Comparison of ENCODE assay signal across 1 cellular context in genomic region chr19:49340069-49340864, GRCh38.
TF ChIP-seq lines count a peak whose summit lies in the region.

No MANE protein-coding gene starts in this region.

TF ChIP-seq in K562, 482 proteins besides CTCF, POLR2A, EP300 and RAD21 (continues in another document):
- peak; percentile 89 for TF ChIP-seq USF2 (CRISPR knock-in tag; IDR thresholded peaks at IDR 0.05)
- TF ChIP-seq TARDBP (IDR thresholded peaks at IDR 0.05) = no peak
- 0 out of 2 replicates have a peak, but pooled peaks have one; percentile 10 for TF ChIP-seq VEZF1 (CRISPR knock-in tag; IDR thresholded peaks at IDR 0.05)
- TF ChIP-seq RERE (CRISPR knock-in tag; IDR thresholded peaks at IDR 0.05; ENCODE audit: borderline replicate concordance) = no peak
- peak; percentile 62 for TF ChIP-seq USF1 (CRISPR knock-in tag; IDR thresholded peaks at IDR 0.05)
- 0 out of 2 replicates have a peak, but pooled peaks have one; percentile 11 for TF ChIP-seq CBFA2T2 (conservative IDR thresholded peaks at IDR 0.05)
- no peak for TF ChIP-seq JUN (IDR thresholded peaks at IDR 0.05; ENCODE audit: borderline replicate concordance, low read depth, low read length)
- TF ChIP-seq JUN (CRISPR knock-in tag; IDR thresholded peaks at IDR 0.05; ENCODE audit: borderline replicate concordance) = no peak
- TF ChIP-seq SPI1 (IDR thresholded peaks at IDR 0.05; ENCODE audit: borderline replicate concordance, low read depth, low read length) = 0 out of 2 replicates have a peak, but pooled peaks have one; percentile 53
- TF ChIP-seq PKNOX1 (IDR thresholded peaks at IDR 0.05) = no peak
- TF ChIP-seq CREM (IDR thresholded peaks at IDR 0.05; ENCODE audit: low read depth) = 0 out of 2 replicates have a peak, but pooled peaks have one; percentile 28
- TF ChIP-seq XRCC5 (IDR thresholded peaks at IDR 0.05; ENCODE audit: low read depth, low read length) = 0 out of 2 replicates have a peak, but pooled peaks have one; percentile 3
- no peak for TF ChIP-seq ARNT (IDR thresholded peaks at IDR 0.05)
- peak; percentile 81 to 86 for TF ChIP-seq MNT (conservative IDR thresholded peaks at IDR 0.05)
- peak in 1 of 2 experiments; percentile 69 for TF ChIP-seq E2F6 (IDR thresholded peaks at IDR 0.05; ENCODE audit: borderline replicate concordance in 1 of 2, extremely low read depth in 1 of 2, insufficient read depth in 1 of 2, insufficient read length in 1 of 2, low read depth in 1 of 2, low read length in 1 of 2, poor library complexity in 1 of 2, severe bottlenecking in 1 of 2)
- no peak for TF ChIP-seq ZNF316 (IDR thresholded peaks at IDR 0.05)
- peak in 1 of 2 experiments; percentile 62; a peak in 2 of 4 replicates for TF ChIP-seq HDAC1 (IDR thresholded peaks at IDR 0.05)
- peak; percentile 29; the same call in 1 of the 2 replicates for TF ChIP-seq MYC (IDR thresholded peaks at IDR 0.05; ENCODE audit: low read depth, low read length)
- TF ChIP-seq MYC (CRISPR knock-in tag; IDR thresholded peaks at IDR 0.05; ENCODE audit: borderline replicate concordance, low read depth) = no peak
- 0 out of 4 replicates have a peak, but pooled peaks of 1 of the 2 experiments have one; percentile 22 for TF ChIP-seq FOXK2 (conservative IDR thresholded peaks at IDR 0.05 in 1 of 2, IDR thresholded peaks at IDR 0.05 in 1 of 2; ENCODE audit: low read depth in 2 of 2)
- TF ChIP-seq ARID3A (IDR thresholded peaks at IDR 0.05; ENCODE audit: borderline replicate concordance, low read depth, low read length) = no peak
- TF ChIP-seq SIN3A (IDR thresholded peaks at IDR 0.05; ENCODE audit: borderline replicate concordance in 2 of 2, control insufficient read depth in 1 of 2, low read depth in 2 of 2, low read length in 2 of 2) = peak in 1 of 2 experiments; percentile 49; a peak in 1 of 4 replicates
- TF ChIP-seq HSF4 (CRISPR knock-in tag; IDR thresholded peaks at IDR 0.05; ENCODE audit: borderline replicate concordance) = no peak
- TF ChIP-seq RAD51 (IDR thresholded peaks at IDR 0.05; ENCODE audit: borderline replicate concordance, low read depth) = peak; percentile 82
- TF ChIP-seq PTBP1 (IDR thresholded peaks at IDR 0.05; ENCODE audit: low read depth, low read length) = no peak
- TF ChIP-seq HBP1 (CRISPR knock-in tag; IDR thresholded peaks at IDR 0.05) = 0 out of 2 replicates have a peak, but pooled peaks have one; percentile 34
- peak; percentile 91 for TF ChIP-seq BHLHE40 (IDR thresholded peaks at IDR 0.05; ENCODE audit: low read length)
- TF ChIP-seq TBP (optimal IDR thresholded peaks at IDR 0.05; ENCODE audit: low read depth, low read length) = no peak
